ENCODE assay signal across 27 cellular contexts in the genomic region with DNA sequence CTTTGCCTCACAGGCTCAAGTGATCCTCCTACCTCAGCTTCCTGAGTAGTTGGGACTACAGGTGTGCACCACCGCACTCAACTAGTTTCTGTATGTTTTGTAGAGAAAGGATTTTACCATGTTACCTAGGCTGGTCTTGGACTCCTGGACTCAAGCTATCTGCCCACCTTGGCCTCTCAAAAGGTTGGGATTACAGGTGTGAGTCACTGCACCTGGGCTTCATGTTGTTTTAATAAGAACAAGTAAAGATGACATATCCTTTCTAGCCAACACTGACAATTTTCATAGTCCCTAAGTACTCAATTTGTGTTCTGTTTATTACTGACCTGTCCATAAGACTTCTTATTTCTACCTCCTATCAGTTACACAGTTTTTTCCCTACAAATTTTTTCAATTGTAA. TPM values are rescaled to one million over a fixed set of nuclear protein-coding genes. Genes with fewer than 3 reads are reported as not detected.
DNase-seq lines count a peak whose midpoint lies in the region; ATAC-seq and TF ChIP-seq lines count a peak whose summit lies in the region.
"Had no signal": no experiment of that assay in that cellular context is flagged by ENCODE, and none has a peak within 500 bp of the region (broad histone marks: within the 10 kb centered on the region; RNA-seq: fewer than 3 reads in every experiment).

No MANE protein-coding gene starts in this region.

- H3K18ac ChIP-seq in neuronal stem cell (ENCODE audit: low read length) = no peak overlapping the region

- TF ChIP-seq CTCF in PC-3 (conservative IDR thresholded peaks at IDR 0.05; ENCODE audit: low read depth, low read length) (no peak), coronary artery (IDR thresholded peaks at IDR 0.05) (no peak)

- H3K4me3 ChIP-seq in PC-3 (ENCODE audit: low read length) (no peak overlapping the region), coronary artery (no peak overlapping the region), neuronal stem cell (ENCODE audit: low read length in 2 of 2) (no peak overlapping the region)
- H3K4me3 ChIP-seq: esophagus squamous epithelium, gastrocnemius medialis, GM12878, SJCRH30, thyroid gland had no signal

- H4K8ac ChIP-seq in neuronal stem cell (ENCODE audit: low read depth, low read length) = no peak overlapping the region

- ATAC-seq in PC-3 (no peak), GM18519 (IDR thresholded peaks at IDR 0.05; ENCODE audit: low FRiP score, unreplicated experiment) (no peak), GM21447 (IDR thresholded peaks at IDR 0.05; ENCODE audit: unreplicated experiment) (no peak), HG02970 (IDR thresholded peaks at IDR 0.05; ENCODE audit: low FRiP score, unreplicated experiment) (no peak)
- ATAC-seq: activated CD4-positive, CD25-positive, alpha-beta regulatory T cell treated with anti-CD3 and anti-CD28 coated beads, Interleukin-2, amount 50 U/mL, for 24 hours; gastrocnemius medialis; GM12878; left colon had no signal

- H2BK12ac ChIP-seq in neuronal stem cell (ENCODE audit: low read length) = no peak overlapping the region

- H3K79me2 ChIP-seq in PC-3 (ENCODE audit: low read length) = peaks cover 48% of the 10 kb centered on the region

- H2BK120ac ChIP-seq in neuronal stem cell (ENCODE audit: low read depth, low read length) = no peak overlapping the region

- no CpG with 5 or more reads among the region's 1 CpG for WGBS in neuronal stem cell (ENCODE audit: extremely low coverage in 2 of 2, insufficient read length in 2 of 2, insufficient replicate concordance in 1 of 2), 2 donors

- no peak overlapping the region for H2BK5ac ChIP-seq in neuronal stem cell (ENCODE audit: low read length)

- H2AFZ ChIP-seq in PC-3 (ENCODE audit: low read length) = no peak overlapping the region
- no peak overlapping the region for H2AFZ ChIP-seq in neuronal stem cell (ENCODE audit: low read length)

- BruUV-seq in PC-3 (replicated peaks; lab: Mats Ljungman, UMichigan) = no TSS peak

- H4K91ac ChIP-seq in neuronal stem cell (ENCODE audit: low read depth, low read length, poor library complexity) = no peak overlapping the region

- H3K27me3 ChIP-seq in PC-3 (ENCODE audit: low read length) (no peaks in the 10 kb centered on the region), neuronal stem cell (ENCODE audit: control insufficient read depth in 3 of 3, insufficient read depth in 3 of 3, low read depth in 1 of 3, low read length in 3 of 3) (no peaks in the 10 kb centered on the region)
- H3K27me3 ChIP-seq: esophagus squamous epithelium, gastrocnemius medialis, SJCRH30, thyroid gland had no signal

- peak; percentile 24 for DNase-seq in PC-3
- DNase-seq in coronary artery (ENCODE audit: low spot score) = no peak
- DNase-seq in neuronal stem cell (ENCODE audit: low spot score) = no peak
- DNase-seq in 8988T = no peak
- DNase-seq: activated CD4-positive, alpha-beta T cell treated with anti-CD3 and anti-CD28 coated beads, Interleukin-2, amount 50 U/mL, for 48 hours; activated naive CD4-positive, alpha-beta T cell treated with anti-CD3 and anti-CD28 coated beads for 36 hours; amniotic stem cell; Calu3; cortex of kidney; esophagus squamous epithelium; gastrocnemius medialis; hippocampal formation; left colon; NCI-H1092 treated with DMSO at 0.1 percent for 48 hours; NCI-H187; NCI-H2171; NCI-H524 treated with DMSO at 0.1 percent for 48 hours; SJCRH30; stimulated activated CD4-positive, alpha-beta T cell treated with anti-CD3 and anti-CD28 coated beads, Interleukin-15, amount 100 ng/mL, for 24 hours; stimulated activated naive CD4-positive, alpha-beta T cell; T-helper 1 cell; thyroid gland had no signal

- H3K4me1 ChIP-seq in PC-3 (ENCODE audit: insufficient read depth, low read length) (peaks cover 45% of the 10 kb centered on the region), neuronal stem cell (ENCODE audit: control insufficient read depth in 2 of 2, insufficient read depth in 1 of 2, low read depth in 1 of 2, low read length in 2 of 2) (peaks cover 2 to 5% of the 10 kb centered on the region in 2 donors)
- H3K4me1 ChIP-seq: thyroid gland had no signal

- no peak overlapping the region for H2BK15ac ChIP-seq in neuronal stem cell (ENCODE audit: low read length)

- H3K4me2 ChIP-seq in PC-3 (ENCODE audit: low read length) = no peak overlapping the region
- no peak overlapping the region for H3K4me2 ChIP-seq in neuronal stem cell (ENCODE audit: insufficient read depth, low read length, poor library complexity, severe bottlenecking)

- H3K23ac ChIP-seq in neuronal stem cell (ENCODE audit: low read depth, low read length, poor library complexity) = no peak overlapping the region

- H3K14ac ChIP-seq in neuronal stem cell (ENCODE audit: low read length) = peak overlapping the region; percentile 63

- intact Hi-C loops in PC-3 (cut with micrococcal nuclease) = loop anchor here (5.0 kb wide), 2 partner anchors 70 to 120 kb away; no protein-coding TSS in a partner anchor

- H3F3A ChIP-seq in PC-3 (ENCODE audit: low read length, unreplicated experiment) = peaks cover 5% of the 10 kb centered on the region

- POLR2A ChIA-PET in PC-3 (lab: Charles Lee; ENCODE audit: unreplicated experiment) = interaction anchor here (0.6 to 0.8 kb wide), 2 partner anchors 17 to 304 kb away, joined by 3 to 5 read pairs; a partner anchor contains a TSS

- H4K20me1 ChIP-seq in PC-3 (ENCODE audit: low read length) = no peaks in the 10 kb centered on the region

- H3K27ac ChIP-seq in PC-3 (ENCODE audit: low read length) (peak overlapping the region; percentile 63; the same call in 1 of the 2 replicates), coronary artery (peak overlapping the region; percentile 8), neuronal stem cell (replicated peaks; ENCODE audit: low read length) (no peak overlapping the region)
- H3K27ac ChIP-seq: SJCRH30, thyroid gland had no signal

- H3K9ac ChIP-seq in PC-3 (ENCODE audit: low read length) (no peak overlapping the region), neuronal stem cell (ENCODE audit: low read depth, low read length, poor library complexity) (no peak overlapping the region)

- H2AK5ac ChIP-seq in neuronal stem cell (ENCODE audit: low read depth, low read length) = no peak overlapping the region

- CTCF ChIA-PET in PC-3 (lab: Charles Lee) = no interaction called here

- no peaks in the 10 kb centered on the region for H3K79me1 ChIP-seq in neuronal stem cell (ENCODE audit: low read depth, low read length)

- no peaks in the 10 kb centered on the region for H3K9me2 ChIP-seq in PC-3 (replicated peaks; ENCODE audit: low read length)

- H3K9me3 ChIP-seq in PC-3 (ENCODE audit: low read length) (no peaks in the 10 kb centered on the region), neuronal stem cell (replicated peaks in 1 of 2; ENCODE audit: control insufficient read depth in 2 of 2, insufficient read depth in 1 of 2, low read depth in 1 of 2, low read length in 2 of 2) (peaks cover 0 to 3% of the 10 kb centered on the region in 2 donors)
- H3K9me3 ChIP-seq: esophagus squamous epithelium, gastrocnemius medialis, SJCRH30, thyroid gland had no signal

- H3K4ac ChIP-seq in neuronal stem cell (ENCODE audit: low read length) = no peak overlapping the region

- H3K36me3 ChIP-seq in PC-3 (ENCODE audit: low read depth, low read length) (no peaks in the 10 kb centered on the region; the same call in 1 of the 2 replicates), neuronal stem cell (replicated peaks in 1 of 2; ENCODE audit: control insufficient read depth in 2 of 2, insufficient read depth in 2 of 2, low read length in 2 of 2) (no peaks in the 10 kb centered on the region)
- H3K36me3 ChIP-seq: esophagus squamous epithelium, gastrocnemius medialis, thyroid gland had no signal

RNA-seq across cellular contexts. Expression of a gene that starts 16.8 kb away (rescaled TPM):
- 27.4 and 28.0 TPM in 2 replicates for total RNA-seq in PC-3 (2014; rRNA removed)
- 0.49 TPM for polyA plus RNA-seq in neuronal stem cell (2013, experiment 1 of 2)
- polyA plus RNA-seq in neuronal stem cell (2013, experiment 2 of 2) = 0.61 TPM
- total RNA-seq: activated naive CD4-positive, alpha-beta T cell treated with anti-CD3 and anti-CD28 coated beads for 36 hours had no signal
